ENCODE assay signal across 15 cellular contexts in the genomic region with DNA sequence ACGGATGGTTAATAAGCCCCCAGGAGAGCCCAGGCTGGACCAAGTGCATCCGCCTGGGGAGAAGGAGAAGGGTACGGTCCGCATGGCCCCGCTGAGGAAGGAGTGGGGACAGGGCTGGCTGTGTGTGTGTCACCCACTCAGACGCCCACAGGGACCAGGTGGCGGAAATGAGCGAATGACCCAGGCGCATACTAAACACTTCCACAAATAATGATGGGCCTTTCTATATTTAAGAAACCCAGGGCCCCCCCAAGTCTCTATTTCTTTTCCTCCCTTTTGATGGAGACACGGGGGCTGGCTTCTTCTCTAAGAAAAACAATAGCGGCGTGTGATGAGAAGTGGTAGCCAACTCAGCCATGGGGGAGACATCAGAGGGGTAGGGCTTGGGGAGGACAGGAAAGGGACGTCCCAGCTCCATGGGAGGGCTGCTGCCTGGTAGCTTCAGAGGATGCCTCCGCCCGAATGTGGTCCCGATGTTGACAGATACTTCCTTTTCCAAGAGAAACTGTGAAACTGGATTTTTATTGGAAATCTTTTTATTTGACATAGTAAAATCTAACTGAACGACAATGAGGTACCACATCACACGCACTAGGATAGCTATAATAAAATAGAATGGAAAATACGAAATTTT. TPM values are rescaled to one million over a fixed set of nuclear protein-coding genes. Genes with fewer than 3 reads are reported as not detected.
"Had no signal": no experiment of that assay in that cellular context is flagged by ENCODE, and none has a peak within 500 bp of the region (broad histone marks: within the 10 kb centered on the region; RNA-seq: fewer than 3 reads in every experiment).

No MANE protein-coding gene starts in this region.

- H3K36me3 Mint-ChIP-seq: naive B cell, T-cell had no signal

- H3K4me1 Mint-ChIP-seq: central memory CD8-positive, alpha-beta T cell had no signal

- H3K4me3 Mint-ChIP-seq: activated naive CD4-positive, alpha-beta T cell treated with anti-CD3 and anti-CD28 coated beads, Interleukin-2, amount 10 ng/mL, durations not matched to agents 7 days and 5 days; central memory CD8-positive, alpha-beta T cell; effector memory CD8-positive, alpha-beta T cell; naive B cell; T-cell had no signal

- H3K27ac Mint-ChIP-seq: activated naive CD4-positive, alpha-beta T cell treated with anti-CD3 and anti-CD28 coated beads, Interleukin-2, amount 10 ng/mL, durations not matched to agents 7 days and 5 days; effector memory CD8-positive, alpha-beta T cell; T-cell had no signal

- H3K4me3 ChIP-seq: psoas muscle, thoracic aorta had no signal

- H3K36me3 ChIP-seq: thoracic aorta had no signal

- H3K9me3 ChIP-seq: psoas muscle, thoracic aorta had no signal

- DNase-seq: activated CD4-positive, alpha-beta T cell treated with anti-CD3 and anti-CD28 coated beads for 48 hours; activated naive CD4-positive, alpha-beta T cell treated with anti-CD3 and anti-CD28 coated beads, Interleukin-2, amount 10 ng/mL, durations not matched to agents 7 days and 5 days; effector memory CD8-positive, alpha-beta T cell; hippocampal formation; naive B cell; psoas muscle; stimulated activated CD4-positive, alpha-beta T cell treated with anti-CD3 and anti-CD28 coated beads, Interleukin-12 subunit alpha, Interleukin-12 subunit beta, amount 100 ng/mL, for 4 hours; stimulated activated naive CD4-positive, alpha-beta T cell treated with Interleukin-2 at 50 U/mL for 16 hours; T-cell; T1000 had no signal

- H3K27ac ChIP-seq: psoas muscle, thoracic aorta, VCaP had no signal

- H3K27me3 Mint-ChIP-seq: central memory CD8-positive, alpha-beta T cell; naive B cell; T-cell had no signal

- ATAC-seq: sciatic nerve, T-cell had no signal

- H3K9me3 Mint-ChIP-seq: effector memory CD8-positive, alpha-beta T cell; naive B cell; T-cell had no signal

RNA-seq across cellular contexts. Expression of gene MAP1LC3B2, which starts 6.3 kb away (rescaled TPM):
- total RNA-seq: urinary bladder had no signal
